1 cellular context compared by ENCODE assay signal in the genomic region with DNA sequence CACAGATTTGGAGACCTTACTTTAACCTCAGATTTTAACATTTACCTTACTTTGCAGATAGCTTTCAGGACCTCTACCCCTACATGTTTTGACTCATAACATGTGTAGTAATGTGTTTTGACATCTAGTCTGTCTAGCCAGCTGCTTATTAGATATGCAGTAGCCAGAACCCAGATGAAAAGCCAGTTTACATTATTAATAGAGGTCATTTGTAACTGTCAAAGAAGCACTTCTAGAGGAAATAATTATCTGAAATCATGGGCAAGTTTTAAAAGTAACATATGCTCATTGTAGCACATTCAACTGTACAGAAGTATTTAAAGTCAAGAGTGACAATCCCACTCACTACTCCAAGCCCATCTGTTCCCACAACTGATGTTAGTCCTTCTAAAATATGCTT.
TF ChIP-seq lines count a peak whose summit lies in the region.

No MANE protein-coding gene starts in this region.

TF ChIP-seq in endothelial cell of umbilical vein, 7 proteins besides CTCF, POLR2A, EP300 and RAD21:
- TF ChIP-seq FOS (IDR thresholded peaks at IDR 0.05; ENCODE audit: borderline replicate concordance, insufficient read depth, low read length) (no peak), POLR2AphosphoS5 (IDR thresholded peaks at IDR 0.05; ENCODE audit: insufficient read depth, low read depth, low read length) (no peak), GATA2 (IDR thresholded peaks at IDR 0.05; ENCODE audit: insufficient read depth, insufficient read length, low read depth, low read length) (no peak), JUN (IDR thresholded peaks at IDR 0.05; ENCODE audit: borderline replicate concordance, insufficient read depth, insufficient read length, low read depth) (no peak), EZH2 (IDR thresholded peaks at IDR 0.05; ENCODE audit: borderline replicate concordance, low read depth, low read length, severe bottlenecking) (no peak), MYC (IDR thresholded peaks at IDR 0.05; ENCODE audit: low read depth, low read length) (no peak)
- TF ChIP-seq, protein P1, sequence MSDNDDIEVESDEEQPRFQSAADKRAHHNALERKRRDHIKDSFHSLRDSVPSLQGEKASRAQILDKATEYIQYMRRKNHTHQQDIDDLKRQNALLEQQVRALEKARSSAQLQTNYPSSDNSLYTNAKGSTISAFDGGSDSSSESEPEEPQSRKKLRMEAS (IDR thresholded peaks at IDR 0.05; ENCODE audit: insufficient read depth, insufficient read length), result no peak
